In the genomic region with DNA sequence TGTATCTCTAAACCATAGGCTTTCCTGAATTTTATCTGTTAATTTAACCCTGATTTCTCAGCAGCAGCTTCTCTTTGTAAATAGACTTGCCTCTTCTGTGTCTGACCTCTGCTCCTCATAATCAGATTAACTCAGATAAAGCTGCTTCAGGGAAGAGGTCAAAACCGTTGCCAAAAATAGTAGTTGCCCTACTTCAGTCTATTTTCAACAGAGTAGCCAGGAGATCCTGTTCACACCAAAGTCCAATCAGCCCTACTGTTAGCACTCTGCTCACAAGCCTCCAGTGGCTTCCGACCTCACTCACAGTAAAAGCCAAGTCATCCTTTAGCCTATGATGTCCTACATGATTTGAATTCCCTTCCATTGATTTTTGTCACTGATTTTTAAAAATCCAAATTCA, we compare ENCODE assay signal across 26 cellular contexts.
DNase-seq lines count a peak whose midpoint lies in the region; ATAC-seq and TF ChIP-seq lines count a peak whose summit lies in the region.
"Had no signal": no experiment of that assay in that cellular context is flagged by ENCODE, and none has a peak within 500 bp of the region (broad histone marks: within the 10 kb centered on the region; RNA-seq: fewer than 3 reads in every experiment).

No MANE protein-coding gene starts in this region.

- H3K4me1 ChIP-seq in left ventricle myocardium inferior (peaks cover 5% of the 10 kb centered on the region), Peyer's patch (no peaks in the 10 kb centered on the region)
- H3K4me1 ChIP-seq: BLaER1 treated with 17β-estradiol and CSF1 and Interleukin-3, amounts not matched to agents 10 nM and 100 nM had no signal

- TF ChIP-seq CTCF in left ventricle myocardium inferior (IDR thresholded peaks at IDR 0.05; ENCODE audit: borderline replicate concordance) (no peak), retinal pigment epithelial cell (conservative IDR thresholded peaks at IDR 0.05; ENCODE audit: low read depth, low read length) (no peak), Peyer's patch (IDR thresholded peaks at IDR 0.05) (no peak)

- DNase-seq in Right ventricle myocardium superior = no peak
- no peak for DNase-seq in left ventricle myocardium inferior
- peak; percentile 7 for DNase-seq in SK-N-DZ (ENCODE audit: low spot score)
- DNase-seq in left lobe of liver (ENCODE audit: low spot score) = no peak
- DNase-seq in retinal pigment epithelial cell (ENCODE audit: low read depth) = peak; percentile 12
- no peak for DNase-seq in epidermal melanocyte (ENCODE audit: insufficient read length, low spot score)
- DNase-seq in Peyer's patch = no peak
- DNase-seq: CD4-positive, alpha-beta T cell; DMS79; EL; GF-D8; HCEC 1CT; MM.1S; NCI-H1048; NCI-H1417; NCI-H1694 treated with DMSO at 0.1 percent for 48 hours; NCI-H2081 treated with DMSO at 0.1 percent for 48 hours; NCI-H774; PC-9; RPMI8226; SHP77 treated with DMSO at 0.1 percent for 48 hours; SW 1271 had no signal

- ATAC-seq in Right ventricle myocardium superior (ENCODE audit: poor library complexity) (peak; percentile 72), left lobe of liver (peak; percentile 97), GM21447 (IDR thresholded peaks at IDR 0.05; ENCODE audit: unreplicated experiment) (no peak)

- intact Hi-C loops in Right ventricle myocardium superior (cut with DNase I) = no loop called here
- intact Hi-C loops in left ventricle myocardium inferior (cut with micrococcal nuclease) = no loop called here

- H3K4me3 ChIP-seq in left ventricle myocardium inferior = no peak overlapping the region
- H3K4me3 ChIP-seq in retinal pigment epithelial cell (ENCODE audit: low read length) = no peak overlapping the region
- H3K4me3 ChIP-seq in Peyer's patch = no peak overlapping the region
- H3K4me3 ChIP-seq: BLaER1 treated with 17β-estradiol and CSF1 and Interleukin-3, amounts not matched to agents 10 nM and 100 nM; PC-9; SK-N-MC had no signal

- H3K27me3 ChIP-seq in left ventricle myocardium inferior (ENCODE audit: low read depth) (no peaks in the 10 kb centered on the region), Peyer's patch (no peaks in the 10 kb centered on the region)
- H3K27me3 ChIP-seq: BLaER1 treated with 17β-estradiol and CSF1 and Interleukin-3, amounts not matched to agents 10 nM and 100 nM had no signal

- H3K9me3 ChIP-seq in left ventricle myocardium inferior (replicated peaks) (peaks cover 5% of the 10 kb centered on the region), Peyer's patch (no peaks in the 10 kb centered on the region)
- H3K9me3 ChIP-seq: BLaER1 treated with 17β-estradiol and CSF1 and Interleukin-3, amounts not matched to agents 10 nM and 100 nM had no signal

- H3K27ac ChIP-seq in left ventricle myocardium inferior (replicated peaks) (no peak overlapping the region), Peyer's patch (no peak overlapping the region)
- H3K27ac ChIP-seq: BLaER1 treated with 17β-estradiol and CSF1 and Interleukin-3, amounts not matched to agents 10 nM and 100 nM; KMS-11; PC-9; SK-N-MC had no signal

- no peak for TF ChIP-seq POLR2A in Peyer's patch (IDR thresholded peaks at IDR 0.05)

- H3K36me3 ChIP-seq in left ventricle myocardium inferior (no peaks in the 10 kb centered on the region), Peyer's patch (no peaks in the 10 kb centered on the region)
- H3K36me3 ChIP-seq: BLaER1 treated with 17β-estradiol and CSF1 and Interleukin-3, amounts not matched to agents 10 nM and 100 nM had no signal

Comparison
In these comparisons a context has a peak if more than half of its experiments do, and no peak if none do; other contexts are left out.
1. DNase-seq: peak in SK-N-DZ (single experiment) and retinal pigment epithelial cell (single experiment); none in Right ventricle myocardium superior (single experiment), left ventricle myocardium inferior (single experiment), left lobe of liver (single experiment), epidermal melanocyte (single experiment) and Peyer's patch (0 of 3).